22 cellular contexts compared by ENCODE assay signal in genomic region chr9:80648336-80648735, GRCh38.
DNase-seq lines count a peak whose midpoint lies in the region; ATAC-seq and TF ChIP-seq lines count a peak whose summit lies in the region.
"Had no signal": no experiment of that assay in that cellular context is flagged by ENCODE, and none has a peak within 500 bp of the region (broad histone marks: within the 10 kb centered on the region; RNA-seq: fewer than 3 reads in every experiment).

No MANE protein-coding gene starts in this region.

- H3K36me3 Mint-ChIP-seq in MCF 10A (ENCODE audit: insufficient read depth, unreplicated experiment): no peaks in the 10 kb centered on the region
- no peaks in the 10 kb centered on the region for H3K36me3 Mint-ChIP-seq in naive thymus-derived CD4-positive, alpha-beta T cell
- H3K36me3 Mint-ChIP-seq: CD8-positive, alpha-beta memory T cell; stimulated activated effector memory CD8-positive, alpha-beta T cell treated with anti-CD3 and anti-CD28 coated beads, Interleukin-12 subunit alpha, Interleukin-12 subunit beta, amount 100 ng/mL, for 72 hours had no signal

- H3K4me2 ChIP-seq in mesendoderm (ENCODE audit: low read length): no peak overlapping the region

- H3K9me3 ChIP-seq in breast epithelium: no peaks in the 10 kb centered on the region
- no peaks in the 10 kb centered on the region for H3K9me3 ChIP-seq in naive thymus-derived CD4-positive, alpha-beta T cell (ENCODE audit: control insufficient read depth in 2 of 3, low read length in 3 of 3)
- H3K9me3 ChIP-seq: tibial artery had no signal

- H3K27ac ChIP-seq in breast epithelium (no peak overlapping the region), mesendoderm (ENCODE audit: low read depth, low read length) (no peak overlapping the region)
- H3K27ac ChIP-seq in naive thymus-derived CD4-positive, alpha-beta T cell (ENCODE audit: low read depth, low read length): no peak overlapping the region
- H3K27ac ChIP-seq: epithelial cell of prostate, tibial artery had no signal

- H3K9me3 Mint-ChIP-seq in MCF 10A (ENCODE audit: unreplicated experiment): no peaks in the 10 kb centered on the region
- peaks cover 0 to 8% (median 2%) of the 10 kb centered on the region in 11 donors for H3K9me3 Mint-ChIP-seq in naive thymus-derived CD4-positive, alpha-beta T cell
- H3K9me3 Mint-ChIP-seq: activated naive CD8-positive, alpha-beta T cell treated with anti-CD3 and anti-CD28 coated beads, Interleukin-2, amount 50 U/mL, for 24 hours had no signal

- DNase-seq in MCF 10A (ENCODE audit: unreplicated experiment) (peak; percentile 52), breast epithelium (ENCODE audit: low spot score in 2 of 2) (no peak), brain pericyte (ENCODE audit: low read depth, low spot score) (peak; percentile 22), mesendoderm (peak; percentile 14), cerebellar cortex (ENCODE audit: low spot score) (no peak), NCI-H2107 (lab: John Stamatoyannopoulos, UW) (no peak)
- no peak for DNase-seq in naive thymus-derived CD4-positive, alpha-beta T cell
- no peak for DNase-seq in activated effector memory CD4-positive, alpha-beta T cell treated with anti-CD3 and anti-CD28 coated beads, Interleukin-2, amount 50 U/mL, for 16 hours
- DNase-seq: 8988T; activated CD4-positive, alpha-beta T cell treated with anti-CD3 and anti-CD28 coated beads, Interleukin-2, amount 50 U/mL, for 48 hours; activated naive CD8-positive, alpha-beta T cell treated with anti-CD3 and anti-CD28 coated beads, Interleukin-2, amount 50 U/mL, for 24 hours; activated T-cell treated with anti-CD3 and anti-CD28 coated beads, Interleukin-2, amount 50 U/mL, for 4 hours; CD8-positive, alpha-beta memory T cell; dermis blood vessel endothelial cell; kidney; midbrain; NCI-H774; small intestine had no signal

- no peak for TF ChIP-seq POLR2A in breast epithelium (IDR thresholded peaks at IDR 0.05)

- intact Hi-C loops in MCF 10A (cut with micrococcal nuclease): no loop called here
- intact Hi-C loops in breast epithelium (cut with DNase I; ENCODE audit: low total_unique reads): no loop called here
- intact Hi-C loops in naive thymus-derived CD4-positive, alpha-beta T cell (cut with micrococcal nuclease): no loop called here

- no peak overlapping the region for H2BK120ac ChIP-seq in mesendoderm (ENCODE audit: low read depth, low read length)

- H3K4ac ChIP-seq in mesendoderm (ENCODE audit: low read depth, low read length): no peak overlapping the region

- H4K8ac ChIP-seq in mesendoderm (ENCODE audit: low read depth, low read length): no peak overlapping the region

- POLR2A ChIA-PET in MCF 10A (lab: Yijun Ruan, JAX): no interaction called here
- POLR2A ChIA-PET in naive thymus-derived CD4-positive, alpha-beta T cell (lab: Charles Lee): no interaction called here

- H2AK5ac ChIP-seq in mesendoderm (ENCODE audit: low read length): no peak overlapping the region

- peak overlapping the region; percentile 24 for H3K27ac Mint-ChIP-seq in MCF 10A (ENCODE audit: low read depth, unreplicated experiment)
- no peak overlapping the region for H3K27ac Mint-ChIP-seq in naive thymus-derived CD4-positive, alpha-beta T cell
- H3K27ac Mint-ChIP-seq: activated naive CD8-positive, alpha-beta T cell treated with anti-CD3 and anti-CD28 coated beads, Interleukin-2, amount 50 U/mL, for 24 hours; CD8-positive, alpha-beta memory T cell; IgD-negative memory B cell; stimulated activated effector memory CD8-positive, alpha-beta T cell treated with anti-CD3 and anti-CD28 coated beads, Interleukin-12 subunit alpha, Interleukin-12 subunit beta, amount 100 ng/mL, for 72 hours had no signal

- H3K79me2 ChIP-seq in mesendoderm (ENCODE audit: control insufficient read depth, insufficient read depth, low read length): no peaks in the 10 kb centered on the region

- TF ChIP-seq CTCF in MCF 10A (IDR thresholded peaks at IDR 0.05; ENCODE audit: unreplicated experiment) (no peak), breast epithelium (IDR thresholded peaks at IDR 0.05) (no peak)

- no peaks in the 10 kb centered on the region for H3K36me3 ChIP-seq in breast epithelium
- H3K36me3 ChIP-seq in mesendoderm (ENCODE audit: control insufficient read depth, insufficient read depth, low read length): no peaks in the 10 kb centered on the region
- no peaks in the 10 kb centered on the region for H3K36me3 ChIP-seq in naive thymus-derived CD4-positive, alpha-beta T cell (ENCODE audit: control insufficient read depth in 2 of 3, insufficient read depth in 3 of 3, low read length in 3 of 3)
- H3K36me3 ChIP-seq: tibial artery had no signal

- H3K56ac ChIP-seq in mesendoderm (ENCODE audit: low read length): no peak overlapping the region

- H3K4me3 ChIP-seq in breast epithelium (no peak overlapping the region), mesendoderm (ENCODE audit: low read length) (no peak overlapping the region)
- no peak overlapping the region for H3K4me3 ChIP-seq in naive thymus-derived CD4-positive, alpha-beta T cell (ENCODE audit: low read length)
- H3K4me3 ChIP-seq: tibial artery had no signal

- BruUV-seq in MCF 10A (replicated peaks; lab: Mats Ljungman, UMichigan): no TSS peak

- no peak overlapping the region for H4K5ac ChIP-seq in mesendoderm (ENCODE audit: low read length)

- peaks cover 14% of the 10 kb centered on the region for H3K4me1 Mint-ChIP-seq in MCF 10A (ENCODE audit: insufficient read depth, unreplicated experiment)
- H3K4me1 Mint-ChIP-seq in naive thymus-derived CD4-positive, alpha-beta T cell: no peaks in the 10 kb centered on the region
- H3K4me1 Mint-ChIP-seq: activated naive CD8-positive, alpha-beta T cell treated with anti-CD3 and anti-CD28 coated beads, Interleukin-2, amount 50 U/mL, for 24 hours; CD8-positive, alpha-beta memory T cell; stimulated activated effector memory CD8-positive, alpha-beta T cell treated with anti-CD3 and anti-CD28 coated beads, Interleukin-12 subunit alpha, Interleukin-12 subunit beta, amount 100 ng/mL, for 72 hours had no signal

- no peaks in the 10 kb centered on the region for H3K79me1 ChIP-seq in mesendoderm (ENCODE audit: low read length)

- H3K4me1 ChIP-seq in breast epithelium (no peaks in the 10 kb centered on the region), mesendoderm (ENCODE audit: control insufficient read depth, low read depth, low read length) (no peaks in the 10 kb centered on the region)
- no peaks in the 10 kb centered on the region for H3K4me1 ChIP-seq in naive thymus-derived CD4-positive, alpha-beta T cell (ENCODE audit: control insufficient read depth in 2 of 2, insufficient read depth in 2 of 2, low read length in 2 of 2)

- no peak overlapping the region for H3K9ac ChIP-seq in mesendoderm (ENCODE audit: low read length)

- H3K23ac ChIP-seq in mesendoderm (ENCODE audit: low read length): no peak overlapping the region

- H3K27me3 Mint-ChIP-seq in MCF 10A (ENCODE audit: insufficient read depth, unreplicated experiment): no peaks in the 10 kb centered on the region
- H3K27me3 Mint-ChIP-seq in naive thymus-derived CD4-positive, alpha-beta T cell: no peaks in the 10 kb centered on the region
- H3K27me3 Mint-ChIP-seq: activated naive CD8-positive, alpha-beta T cell treated with anti-CD3 and anti-CD28 coated beads, Interleukin-2, amount 50 U/mL, for 24 hours; CD8-positive, alpha-beta memory T cell; IgD-negative memory B cell had no signal

- no peaks in the 10 kb centered on the region for H3K27me3 ChIP-seq in breast epithelium
- no peaks in the 10 kb centered on the region for H3K27me3 ChIP-seq in mesendoderm (ENCODE audit: insufficient read depth, low read length, poor library complexity)
- no peaks in the 10 kb centered on the region for H3K27me3 ChIP-seq in naive thymus-derived CD4-positive, alpha-beta T cell (ENCODE audit: control insufficient read depth in 2 of 2, insufficient read depth in 2 of 2, low read length in 2 of 2)
- H3K27me3 ChIP-seq: tibial artery had no signal

- H2BK5ac ChIP-seq in mesendoderm (ENCODE audit: low read length): no peak overlapping the region

- H2BK15ac ChIP-seq in mesendoderm (replicated peaks; ENCODE audit: low read depth): no peak overlapping the region

- WGBS in mesendoderm (ENCODE audit: extremely low coverage, insufficient coverage, low lambda C conversion rate): no CpG with 5 or more reads among the region's 1 CpG

- no peak for ATAC-seq in naive thymus-derived CD4-positive, alpha-beta T cell
- ATAC-seq: activated naive CD8-positive, alpha-beta T cell treated with anti-CD3 and anti-CD28 coated beads, Interleukin-2, amount 50 U/mL, for 24 hours; activated T-cell treated with anti-CD3 and anti-CD28 coated beads, Interleukin-2, amount 50 U/mL, for 4 hours; stimulated activated effector memory CD8-positive, alpha-beta T cell treated with anti-CD3 and anti-CD28 coated beads, Interleukin-12 subunit alpha, Interleukin-12 subunit beta, amount 100 ng/mL, for 72 hours had no signal

- no peak overlapping the region for H3K18ac ChIP-seq in mesendoderm (ENCODE audit: low read length)

- CTCF ChIA-PET in MCF 10A (lab: Yijun Ruan, JAX): interaction anchor here (0.6 kb wide), 1 partner anchor 147 kb away, joined by 3 read pairs; no protein-coding TSS in a partner anchor
- CTCF ChIA-PET in naive thymus-derived CD4-positive, alpha-beta T cell (lab: Charles Lee): no interaction called here

- no peak overlapping the region for H3K4me3 Mint-ChIP-seq in MCF 10A (ENCODE audit: unreplicated experiment)
- no peak overlapping the region for H3K4me3 Mint-ChIP-seq in naive thymus-derived CD4-positive, alpha-beta T cell
- H3K4me3 Mint-ChIP-seq: activated naive CD8-positive, alpha-beta T cell treated with anti-CD3 and anti-CD28 coated beads, Interleukin-2, amount 50 U/mL, for 24 hours; activated T-cell treated with anti-CD3 and anti-CD28 coated beads, Interleukin-2, amount 50 U/mL, for 4 hours; CD8-positive, alpha-beta memory T cell; IgD-negative memory B cell; stimulated activated effector memory CD8-positive, alpha-beta T cell treated with anti-CD3 and anti-CD28 coated beads, Interleukin-12 subunit alpha, Interleukin-12 subunit beta, amount 100 ng/mL, for 72 hours had no signal

Comparison
In these comparisons a context has a peak if more than half of its experiments do, and no peak if none do; other contexts are left out.
1. DNase-seq: peak in MCF 10A (single experiment), brain pericyte (single experiment) and mesendoderm (single experiment); none in breast epithelium (0 of 2), naive thymus-derived CD4-positive, alpha-beta T cell (0 of 9), cerebellar cortex (single experiment), activated effector memory CD4-positive, alpha-beta T cell treated with anti-CD3 and anti-CD28 coated beads, Interleukin-2, amount 50 U/mL, for 16 hours (single experiment) and NCI-H2107 (single experiment).